8 cellular contexts compared by ENCODE assay signal in the genomic region with DNA sequence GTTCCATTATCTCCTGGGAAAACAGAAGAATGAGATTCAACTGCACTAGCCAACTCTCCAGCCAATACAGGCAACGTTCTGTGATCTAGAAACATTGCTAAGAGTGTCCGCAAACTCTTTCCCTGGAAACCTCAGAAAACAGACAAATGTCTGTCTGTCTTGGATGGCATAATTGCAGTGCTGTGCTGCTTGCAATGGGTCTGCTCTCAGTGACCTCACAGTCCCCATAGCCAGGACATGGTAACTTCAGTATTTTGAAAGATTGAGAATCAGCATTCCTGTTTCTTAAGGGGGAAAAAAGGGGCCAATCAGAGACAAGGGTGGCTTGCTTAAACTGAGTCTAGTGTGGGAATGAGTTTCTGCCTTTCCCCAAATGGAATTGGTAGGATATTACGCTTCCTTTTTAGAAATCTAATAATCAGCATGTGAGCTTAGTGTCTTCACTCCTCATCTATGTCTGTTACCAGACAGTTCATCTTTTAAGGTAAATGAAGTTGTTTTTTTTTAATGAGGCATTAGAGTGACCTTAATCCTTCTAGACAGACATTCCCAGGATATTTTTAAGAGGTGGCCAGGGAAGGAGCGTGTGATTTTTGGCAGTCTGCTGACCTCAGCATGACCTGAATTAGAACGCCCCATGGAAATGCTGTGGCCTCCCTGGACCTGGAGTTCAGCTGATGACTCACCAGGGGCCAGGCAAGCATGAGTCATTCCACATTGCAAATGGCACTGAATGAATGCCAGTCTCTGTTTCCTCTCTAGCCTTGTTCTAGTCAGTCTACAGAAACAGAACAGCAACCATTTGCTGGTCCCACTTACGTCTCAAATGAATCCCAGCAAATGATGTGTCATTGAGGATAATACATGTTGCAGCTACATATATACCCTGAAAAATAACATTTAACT.
A peak's percentile ranks its signal among the peaks of the same experiment; 100 is the strongest.
DNase-seq lines count a peak whose midpoint lies in the region; ATAC-seq, FAIRE-seq and TF ChIP-seq lines count a peak whose summit lies in the region.

No MANE protein-coding gene starts in this region.

- no peaks in the 10 kb centered on the region for H3K9me3 Mint-ChIP-seq in activated CD4-positive, alpha-beta memory T cell treated with anti-CD3 and anti-CD28 coated beads for 36 hours
- H3K9me3 Mint-ChIP-seq in activated CD4-positive, alpha-beta memory T cell treated with anti-CD3 and anti-CD28 coated beads, Interleukin-2, amount 10 ng/mL, durations not matched to agents 7 days and 5 days: no peaks in the 10 kb centered on the region
- H3K9me3 Mint-ChIP-seq in CD8-positive, alpha-beta T cell: no peaks in the 10 kb centered on the region

- no peak for TF ChIP-seq CTCF in cardiac fibroblast (IDR thresholded peaks at IDR 0.05; ENCODE audit: low read depth, low read length)
- no peak for TF ChIP-seq CTCF in keratinocyte (optimal IDR thresholded peaks at IDR 0.05 in 1 of 3, IDR thresholded peaks at IDR 0.05 in 1 of 3, conservative IDR thresholded peaks at IDR 0.05 in 1 of 3; ENCODE audit: extremely low read depth in 1 of 3, insufficient read depth in 2 of 3, low read length in 3 of 3)
- TF ChIP-seq CTCF in CD8-positive, alpha-beta T cell (IDR thresholded peaks at IDR 0.05): no peak

- no peaks in the 10 kb centered on the region for H3K79me2 ChIP-seq in keratinocyte (ENCODE audit: control insufficient read depth, insufficient read depth, low read length)

- H3K4me2 ChIP-seq in keratinocyte (ENCODE audit: control insufficient read depth, extremely low read depth, insufficient read depth, low read depth, low read length): peak overlapping the region; percentile 84

- H3K4me1 Mint-ChIP-seq in activated CD4-positive, alpha-beta memory T cell treated with anti-CD3 and anti-CD28 coated beads for 36 hours (ENCODE audit: low read depth): peaks cover 2% of the 10 kb centered on the region
- H3K4me1 Mint-ChIP-seq in activated CD4-positive, alpha-beta memory T cell treated with anti-CD3 and anti-CD28 coated beads, Interleukin-2, amount 10 ng/mL, durations not matched to agents 7 days and 5 days: no peaks in the 10 kb centered on the region
- H3K4me1 Mint-ChIP-seq in CD8-positive, alpha-beta T cell (ENCODE audit: low read depth): no peaks in the 10 kb centered on the region

- intact Hi-C loops in activated CD4-positive, alpha-beta memory T cell treated with anti-CD3 and anti-CD28 coated beads for 36 hours (cut with micrococcal nuclease): no loop called here
- intact Hi-C loops in CD8-positive, alpha-beta T cell (cut with DNase I, micrococcal nuclease): no loop called here

- no peak overlapping the region for H3K27ac Mint-ChIP-seq in activated CD4-positive, alpha-beta memory T cell treated with anti-CD3 and anti-CD28 coated beads for 36 hours
- no peak overlapping the region for H3K27ac Mint-ChIP-seq in activated CD4-positive, alpha-beta memory T cell treated with anti-CD3 and anti-CD28 coated beads, Interleukin-2, amount 10 ng/mL, durations not matched to agents 7 days and 5 days
- no peak overlapping the region for H3K27ac Mint-ChIP-seq in CD8-positive, alpha-beta T cell

- no peaks in the 10 kb centered on the region for H3K9me3 ChIP-seq in keratinocyte (ENCODE audit: control insufficient read depth, low read depth, low read length)
- no peaks in the 10 kb centered on the region for H3K9me3 ChIP-seq in CD8-positive, alpha-beta T cell (ENCODE audit: low read length)

- H3K27me3 Mint-ChIP-seq in activated CD4-positive, alpha-beta memory T cell treated with anti-CD3 and anti-CD28 coated beads for 36 hours: peaks cover 7% of the 10 kb centered on the region
- H3K27me3 Mint-ChIP-seq in activated CD4-positive, alpha-beta memory T cell treated with anti-CD3 and anti-CD28 coated beads, Interleukin-2, amount 10 ng/mL, durations not matched to agents 7 days and 5 days: no peaks in the 10 kb centered on the region
- no peaks in the 10 kb centered on the region for H3K27me3 Mint-ChIP-seq in CD8-positive, alpha-beta T cell (ENCODE audit: low read depth)

- CTCF ChIA-PET in activated CD4-positive, alpha-beta memory T cell treated with anti-CD3 and anti-CD28 coated beads for 36 hours (lab: Charles Lee): no interaction called here
- CTCF ChIA-PET in activated CD4-positive, alpha-beta memory T cell treated with anti-CD3 and anti-CD28 coated beads, Interleukin-2, amount 10 ng/mL, durations not matched to agents 7 days and 5 days (lab: Charles Lee): no interaction called here
- CTCF ChIA-PET in CD8-positive, alpha-beta T cell (lab: Charles Lee): no interaction called here

- no peaks in the 10 kb centered on the region for H3K36me3 ChIP-seq in keratinocyte (ENCODE audit: control insufficient read depth in 2 of 2, extremely low read depth in 1 of 2, insufficient read depth in 2 of 2, low read length in 2 of 2)
- no peaks in the 10 kb centered on the region for H3K36me3 ChIP-seq in CD8-positive, alpha-beta T cell (ENCODE audit: insufficient read depth, low read length)

- dilution Hi-C loops in keratinocyte (cut with MboI; ENCODE audit: extremely low pct_ligation_motif_present, low sequenced_read_pairs): no loop called here

- H3K4me1 ChIP-seq in keratinocyte (ENCODE audit: control insufficient read depth, extremely low read depth, insufficient read depth, low read length): peaks cover 42% of the 10 kb centered on the region
- no peaks in the 10 kb centered on the region for H3K4me1 ChIP-seq in CD8-positive, alpha-beta T cell (ENCODE audit: insufficient read depth, low read length)

- FAIRE-seq in keratinocyte (lab: Jason Lieb, UNC): peak; percentile 97

- peak; percentile 45 for DNase-seq in activated CD4-positive, alpha-beta memory T cell treated with anti-CD3 and anti-CD28 coated beads for 36 hours
- no peak for DNase-seq in activated CD4-positive, alpha-beta memory T cell treated with anti-CD3 and anti-CD28 coated beads, Interleukin-2, amount 10 ng/mL, durations not matched to agents 7 days and 5 days
- peak; percentile 79 for DNase-seq in MV-4-11 (lab: John Stamatoyannopoulos, UW)
- peak; percentile 94 to 95 for DNase-seq in cardiac fibroblast (ENCODE audit: low read depth in 2 of 2)
- DNase-seq in keratinocyte (ENCODE audit: low read depth, low spot score): peak; percentile 91
- peak; percentile 12 for DNase-seq in stimulated activated CD4-positive, alpha-beta T cell treated with anti-CD3 and anti-CD28 coated beads, Interleukin-4, amount 100 ng/mL, for 24 hours
- no peak for DNase-seq in COLO668 (lab: John Stamatoyannopoulos, UW; ENCODE audit: unreplicated experiment)
- DNase-seq in CD8-positive, alpha-beta T cell: no peak

- no peaks in the 10 kb centered on the region for H3K36me3 Mint-ChIP-seq in activated CD4-positive, alpha-beta memory T cell treated with anti-CD3 and anti-CD28 coated beads for 36 hours
- H3K36me3 Mint-ChIP-seq in activated CD4-positive, alpha-beta memory T cell treated with anti-CD3 and anti-CD28 coated beads, Interleukin-2, amount 10 ng/mL, durations not matched to agents 7 days and 5 days (ENCODE audit: low read depth): no peaks in the 10 kb centered on the region
- H3K36me3 Mint-ChIP-seq in CD8-positive, alpha-beta T cell: no peaks in the 10 kb centered on the region

- POLR2A ChIA-PET in activated CD4-positive, alpha-beta memory T cell treated with anti-CD3 and anti-CD28 coated beads for 36 hours (lab: Charles Lee): no interaction called here
- POLR2A ChIA-PET in activated CD4-positive, alpha-beta memory T cell treated with anti-CD3 and anti-CD28 coated beads, Interleukin-2, amount 10 ng/mL, durations not matched to agents 7 days and 5 days (lab: Charles Lee): no interaction called here
- POLR2A ChIA-PET in CD8-positive, alpha-beta T cell (lab: Charles Lee): no interaction called here

- H2AFZ ChIP-seq in keratinocyte (ENCODE audit: control insufficient read depth, low read length): no peak overlapping the region

- H4K20me1 ChIP-seq in keratinocyte (ENCODE audit: control insufficient read depth, extremely low read depth, insufficient read depth, low read length): no peaks in the 10 kb centered on the region

- ATAC-seq in CD8-positive, alpha-beta T cell: no peak

- H3K27ac ChIP-seq in keratinocyte (ENCODE audit: control insufficient read depth, insufficient read depth, low read length): peak overlapping the region; percentile 79
- H3K27ac ChIP-seq in CD8-positive, alpha-beta T cell (ENCODE audit: low read depth, low read length): no peak overlapping the region

- H3K9ac ChIP-seq in keratinocyte (ENCODE audit: control insufficient read depth, extremely low read depth, insufficient read depth, low read length): peak overlapping the region; percentile 40

- H3K4me3 ChIP-seq in cardiac fibroblast (replicated peaks in 1 of 2; ENCODE audit: low read depth in 2 of 2, low read length in 2 of 2): no peak overlapping the region
- H3K4me3 ChIP-seq in keratinocyte (ENCODE audit: control insufficient read depth in 2 of 3, extremely low read depth in 1 of 3, insufficient read depth in 2 of 3, low read depth in 1 of 3, low read length in 3 of 3): peak overlapping the region in 2 of 3 experiments; percentile 54 to 57
- no peak overlapping the region for H3K4me3 ChIP-seq in CD8-positive, alpha-beta T cell (ENCODE audit: low read depth, low read length)

- H3K9me1 ChIP-seq in keratinocyte (ENCODE audit: control insufficient read depth, extremely low read depth, insufficient read depth, low read length): no peaks in the 10 kb centered on the region

- H3K27me3 ChIP-seq in keratinocyte (ENCODE audit: control insufficient read depth, extremely low read depth, insufficient read depth, low read length): no peaks in the 10 kb centered on the region
- H3K27me3 ChIP-seq in CD8-positive, alpha-beta T cell (ENCODE audit: insufficient read depth, low read length): no peaks in the 10 kb centered on the region

- H3K4me3 Mint-ChIP-seq in activated CD4-positive, alpha-beta memory T cell treated with anti-CD3 and anti-CD28 coated beads for 36 hours: no peak overlapping the region
- H3K4me3 Mint-ChIP-seq in activated CD4-positive, alpha-beta memory T cell treated with anti-CD3 and anti-CD28 coated beads, Interleukin-2, amount 10 ng/mL, durations not matched to agents 7 days and 5 days: no peak overlapping the region
- no peak overlapping the region for H3K4me3 Mint-ChIP-seq in CD8-positive, alpha-beta T cell

Comparison
In these comparisons a context has a peak if more than half of its experiments do, and no peak if none do; other contexts are left out.
1. DNase-seq: peak in activated CD4-positive, alpha-beta memory T cell treated with anti-CD3 and anti-CD28 coated beads for 36 hours (single experiment), MV-4-11 (single experiment), cardiac fibroblast (2 of 2), keratinocyte (single experiment) and stimulated activated CD4-positive, alpha-beta T cell treated with anti-CD3 and anti-CD28 coated beads, Interleukin-4, amount 100 ng/mL, for 24 hours (single experiment); none in activated CD4-positive, alpha-beta memory T cell treated with anti-CD3 and anti-CD28 coated beads, Interleukin-2, amount 10 ng/mL, durations not matched to agents 7 days and 5 days (single experiment), COLO668 (single experiment) and CD8-positive, alpha-beta T cell (0 of 7).
2. H3K4me3 ChIP-seq: peak in keratinocyte (2 of 3); none in cardiac fibroblast (0 of 2) and CD8-positive, alpha-beta T cell (single experiment).